Comparison of ENCODE assay signal across 1 cellular context in genomic region chr17:78947235-78948153, GRCh38.
TF ChIP-seq lines count a peak whose summit lies in the region.

No MANE protein-coding gene starts in this region.

TF ChIP-seq in HepG2, 621 proteins besides CTCF, POLR2A, EP300 and RAD21 (continued from another document and continues in another):
- TF ChIP-seq ZNF609 (CRISPR knock-in tag; IDR thresholded peaks at IDR 0.05; ENCODE audit: borderline replicate concordance) = 0 out of 2 replicates have a peak, but pooled peaks have one; percentile 17
- 0 out of 2 replicates have a peak, but pooled peaks have one; percentile 61 for TF ChIP-seq MAF1 (CRISPR knock-in tag; IDR thresholded peaks at IDR 0.05; ENCODE audit: borderline replicate concordance)
- TF ChIP-seq, protein P1, sequence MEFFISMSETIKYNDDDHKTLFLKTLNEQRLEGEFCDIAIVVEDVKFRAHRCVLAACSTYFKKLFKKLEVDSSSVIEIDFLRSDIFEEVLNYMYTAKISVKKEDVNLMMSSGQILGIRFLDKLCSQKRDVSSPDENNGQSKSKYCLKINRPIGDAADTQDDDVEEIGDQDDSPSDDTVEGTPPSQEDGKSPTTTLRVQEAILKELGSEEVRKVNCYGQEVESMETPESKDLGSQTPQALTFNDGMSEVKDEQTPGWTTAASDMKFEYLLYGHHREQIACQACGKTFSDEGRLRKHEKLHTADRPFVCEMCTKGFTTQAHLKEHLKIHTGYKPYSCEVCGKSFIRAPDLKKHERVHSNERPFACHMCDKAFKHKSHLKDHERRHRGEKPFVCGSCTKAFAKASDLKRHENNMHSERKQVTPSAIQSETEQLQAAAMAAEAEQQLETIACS (CRISPR knock-in tag; IDR thresholded peaks at IDR 0.05) = no peak
- no peak for TF ChIP-seq ZNF710 (CRISPR knock-in tag; IDR thresholded peaks at IDR 0.05; ENCODE audit: borderline replicate concordance)
- no peak for TF ChIP-seq DNMT1 (CRISPR knock-in tag; IDR thresholded peaks at IDR 0.05)
- TF ChIP-seq, protein P2, sequence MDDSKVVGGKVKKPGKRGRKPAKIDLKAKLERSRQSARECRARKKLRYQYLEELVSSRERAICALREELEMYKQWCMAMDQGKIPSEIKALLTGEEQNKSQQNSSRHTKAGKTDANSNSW (CRISPR knock-in tag; IDR thresholded peaks at IDR 0.05; ENCODE audit: borderline replicate concordance) = no peak
- TF ChIP-seq RNF2 (conservative IDR thresholded peaks at IDR 0.05; ENCODE audit: low read depth) = no peak
- no peak for TF ChIP-seq REXO4 (CRISPR knock-in tag; IDR thresholded peaks at IDR 0.05; ENCODE audit: borderline replicate concordance)
- no peak for TF ChIP-seq CEBPG (CRISPR knock-in tag; IDR thresholded peaks at IDR 0.05)
- TF ChIP-seq PITX1 (CRISPR knock-in tag; IDR thresholded peaks at IDR 0.05) = no peak
- no peak for TF ChIP-seq ZNF207 (IDR thresholded peaks at IDR 0.05; ENCODE audit: borderline replicate concordance)
- TF ChIP-seq ZFP41 (CRISPR knock-in tag; IDR thresholded peaks at IDR 0.05; ENCODE audit: borderline replicate concordance) = no peak
- no peak for TF ChIP-seq SETDB1 (CRISPR knock-in tag; IDR thresholded peaks at IDR 0.05; ENCODE audit: borderline replicate concordance)
- TF ChIP-seq SNRNP70 (IDR thresholded peaks at IDR 0.05; ENCODE audit: low read depth, low read length) = no peak
- TF ChIP-seq KLF6 (CRISPR knock-in tag; IDR thresholded peaks at IDR 0.05) = no peak
- TF ChIP-seq TAF1 (CRISPR knock-in tag; IDR thresholded peaks at IDR 0.05) = no peak
- TF ChIP-seq NONO (IDR thresholded peaks at IDR 0.05) = no peak
- TF ChIP-seq NONO (CRISPR knock-in tag; conservative IDR thresholded peaks at IDR 0.05) = no peak
- TF ChIP-seq MBD4 (IDR thresholded peaks at IDR 0.05; ENCODE audit: borderline replicate concordance, low read length) = no peak
- TF ChIP-seq ZNF839 (CRISPR knock-in tag; IDR thresholded peaks at IDR 0.05; ENCODE audit: borderline replicate concordance) = no peak
- TF ChIP-seq ZNF775 (CRISPR knock-in tag; IDR thresholded peaks at IDR 0.05; ENCODE audit: borderline replicate concordance) = no peak
- TF ChIP-seq KLF13 (CRISPR knock-in tag; IDR thresholded peaks at IDR 0.05) = no peak
- no peak for TF ChIP-seq CBX1 (IDR thresholded peaks at IDR 0.05; ENCODE audit: low read depth)
- TF ChIP-seq ONECUT2 (CRISPR knock-in tag; IDR thresholded peaks at IDR 0.05) = no peak
- TF ChIP-seq ZNF605 (CRISPR knock-in tag; IDR thresholded peaks at IDR 0.05) = no peak
- TF ChIP-seq ZNF138 (CRISPR knock-in tag; IDR thresholded peaks at IDR 0.05; ENCODE audit: low read depth) = no peak
- TF ChIP-seq PAX8 (CRISPR knock-in tag; IDR thresholded peaks at IDR 0.05; ENCODE audit: borderline replicate concordance) = no peak
- no peak for TF ChIP-seq ZNF891 (CRISPR knock-in tag; IDR thresholded peaks at IDR 0.05)
- no peak for TF ChIP-seq CREM (IDR thresholded peaks at IDR 0.05)
- TF ChIP-seq CREM (CRISPR knock-in tag; IDR thresholded peaks at IDR 0.05) = no peak
- peak; percentile 38; the same call in 1 of the 2 replicates for TF ChIP-seq NRL (CRISPR knock-in tag; IDR thresholded peaks at IDR 0.05; ENCODE audit: borderline replicate concordance)
- TF ChIP-seq STAT5B (CRISPR knock-in tag; IDR thresholded peaks at IDR 0.05) = no peak
- peak; percentile 74 for TF ChIP-seq FOSL2 (CRISPR knock-in tag; IDR thresholded peaks at IDR 0.05)
- TF ChIP-seq ZNF205 (CRISPR knock-in tag; IDR thresholded peaks at IDR 0.05) = no peak
- TF ChIP-seq ZNF318 (CRISPR knock-in tag; IDR thresholded peaks at IDR 0.05) = no peak
- no peak for TF ChIP-seq RFX5 (IDR thresholded peaks at IDR 0.05; ENCODE audit: low read depth, low read length)
- no peak for TF ChIP-seq ZNF20 (CRISPR knock-in tag; IDR thresholded peaks at IDR 0.05)
- no peak for TF ChIP-seq ZC3H4 (CRISPR knock-in tag; IDR thresholded peaks at IDR 0.05; ENCODE audit: borderline replicate concordance)
- TF ChIP-seq HOXD1 (CRISPR knock-in tag; IDR thresholded peaks at IDR 0.05) = 0 out of 2 replicates have a peak, but pooled peaks have one; percentile 36
- no peak; the same call in 1 of the 2 replicates for TF ChIP-seq MYC (CRISPR knock-in tag; IDR thresholded peaks at IDR 0.05; ENCODE audit: borderline replicate concordance)
- no peak for TF ChIP-seq ZBTB25 (CRISPR knock-in tag; IDR thresholded peaks at IDR 0.05)
- no peak for TF ChIP-seq HHEX (CRISPR knock-in tag; IDR thresholded peaks at IDR 0.05)
- TF ChIP-seq ZNF644 (CRISPR knock-in tag; IDR thresholded peaks at IDR 0.05; ENCODE audit: low read depth) = no peak
- peak; percentile 50; the same call in 1 of the 2 replicates for TF ChIP-seq SOX5 (CRISPR knock-in tag; IDR thresholded peaks at IDR 0.05; ENCODE audit: borderline replicate concordance)
- peak; percentile 55 for TF ChIP-seq HNF4A (CRISPR knock-in tag; IDR thresholded peaks at IDR 0.05)
- TF ChIP-seq ZBTB38 (CRISPR knock-in tag; IDR thresholded peaks at IDR 0.05) = 0 out of 2 replicates have a peak, but pooled peaks have one; percentile 34
- TF ChIP-seq BRCA1 (CRISPR knock-in tag; IDR thresholded peaks at IDR 0.05) = no peak
- TF ChIP-seq, protein P3, sequence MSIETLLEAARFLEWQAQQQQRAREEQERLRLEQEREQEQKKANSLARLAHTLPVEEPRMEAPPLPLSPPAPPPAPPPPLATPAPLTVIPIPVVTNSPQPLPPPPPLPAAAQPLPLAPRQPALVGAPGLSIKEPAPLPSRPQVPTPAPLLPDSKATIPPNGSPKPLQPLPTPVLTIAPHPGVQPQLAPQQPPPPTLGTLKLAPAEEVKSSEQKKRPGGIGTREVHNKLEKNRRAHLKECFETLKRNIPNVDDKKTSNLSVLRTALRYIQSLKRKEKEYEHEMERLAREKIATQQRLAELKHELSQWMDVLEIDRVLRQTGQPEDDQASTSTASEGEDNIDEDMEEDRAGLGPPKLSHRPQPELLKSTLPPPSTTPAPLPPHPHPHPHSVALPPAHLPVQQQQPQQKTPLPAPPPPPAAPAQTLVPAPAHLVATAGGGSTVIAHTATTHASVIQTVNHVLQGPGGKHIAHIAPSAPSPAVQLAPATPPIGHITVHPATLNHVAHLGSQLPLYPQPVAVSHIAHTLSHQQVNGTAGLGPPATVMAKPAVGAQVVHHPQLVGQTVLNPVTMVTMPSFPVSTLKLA (IDR thresholded peaks at IDR 0.05) = no peak
- TF ChIP-seq ZFY (CRISPR knock-in tag; IDR thresholded peaks at IDR 0.05) = no peak
- no peak for TF ChIP-seq NFYC (CRISPR knock-in tag; IDR thresholded peaks at IDR 0.05)
- no peak for TF ChIP-seq NFE2L2 (IDR thresholded peaks at IDR 0.05; ENCODE audit: low read length)
- TF ChIP-seq ZNF350 (CRISPR knock-in tag; IDR thresholded peaks at IDR 0.05; ENCODE audit: borderline replicate concordance, low read depth) = no peak
- no peak for TF ChIP-seq TCF12 (IDR thresholded peaks at IDR 0.05)
- no peak for TF ChIP-seq TCF12 (CRISPR knock-in tag; IDR thresholded peaks at IDR 0.05)
- TF ChIP-seq MEIS1 (CRISPR knock-in tag; IDR thresholded peaks at IDR 0.05; ENCODE audit: borderline replicate concordance) = no peak
